ENCODE assay signal across 8 cellular contexts in genomic region chr14:22837059-22837749, GRCh38. TPM values are rescaled to one million over a fixed set of nuclear protein-coding genes. Genes with fewer than 3 reads are reported as not detected.
DNase-seq lines count a peak whose midpoint lies in the region; ATAC-seq, FAIRE-seq and TF ChIP-seq lines count a peak whose summit lies in the region.

No MANE protein-coding gene starts in this region.

- H3K27me3 Mint-ChIP-seq in immature natural killer cell (ENCODE audit: low read depth in 3 of 3), result peaks cover 13 to 30% (median 18%) of the 10 kb centered on the region in 3 donors

- in situ Hi-C loops in GM12878 (cut with MboI), result no loop called here

- DNase-seq in BE2C (no peak), HuH-7 (ENCODE audit: low spot score) (peak; percentile 73), GM12878 (ENCODE audit: low read depth, low spot score) (no peak), immature natural killer cell (no peak), spleen (peak; percentile 83), activated gamma-delta T cell treated with Interleukin-2 at 50 U/mL for 16 hours (no peak), SIG-M5 treated with dmso at 0.1 percent for 504 hours (lab: John Stamatoyannopoulos, UW; ENCODE audit: unreplicated experiment) (no peak), SHP77 treated with DMSO at 0.1 percent for 48 hours (lab: John Stamatoyannopoulos, UW) (no peak)

- H3K9me3 Mint-ChIP-seq in immature natural killer cell, result peaks cover 0 to 3% (median 0%) of the 10 kb centered on the region in 6 donors

- no peak for FAIRE-seq in GM12878 (lab: Jason Lieb, UNC)

- peaks cover 18% of the 10 kb centered on the region for H3K36me3 ChIP-seq in BE2C
- H3K36me3 ChIP-seq in GM12878 (ENCODE audit: control insufficient read depth in 2 of 2, insufficient read depth in 2 of 2, low read length in 1 of 2), result peaks cover 0 to 9% of the 10 kb centered on the region in 2 experiments; a peak in 2 of 4 replicates
- peaks cover 0 to 46% (median 23%) of the 10 kb centered on the region in 6 donors for H3K36me3 ChIP-seq in spleen

- no peak for ATAC-seq in GM12878

- H3K4me1 Mint-ChIP-seq in immature natural killer cell, result peaks cover 5 to 7% of the 10 kb centered on the region in 2 donors

- RAD21 ChIA-PET in GM12878 (lab: Charles Lee; ENCODE audit: unreplicated experiment), result interaction anchor here (1.2 to 2.6 kb wide), 3 partner anchors 11 to 22 kb away, joined by 3 to 10 read pairs (median 5); partner anchors contain the start of gene SLC7A7

- H3K79me2 ChIP-seq in GM12878 (ENCODE audit: control insufficient read depth, insufficient read depth, low read length), result no peaks in the 10 kb centered on the region

- TF ChIP-seq EP300 in GM12878 (IDR thresholded peaks at IDR 0.05; ENCODE audit: borderline replicate concordance in 1 of 2, control insufficient read depth in 1 of 2, low read depth in 2 of 2, low read length in 2 of 2), result no peak

- POLR2A ChIA-PET in GM12878 (lab: Charles Lee), result interaction anchor here (0.9 to 1.2 kb wide), 2 partner anchors 14 to 724 kb away, joined by 4 to 5 read pairs; no protein-coding TSS in a partner anchor

- H2AFZ ChIP-seq in GM12878 (ENCODE audit: control insufficient read depth, low read depth, low read length), result peak overlapping the region; percentile 45

- no peaks in the 10 kb centered on the region for H3K4me1 ChIP-seq in BE2C
- H3K4me1 ChIP-seq in GM12878 (ENCODE audit: control insufficient read depth, insufficient read depth, low read length), result peaks cover 21% of the 10 kb centered on the region
- peaks cover 0 to 80% (median 37%) of the 10 kb centered on the region in 6 donors for H3K4me1 ChIP-seq in spleen

- TF ChIP-seq POLR2A in GM12878 (IDR thresholded peaks at IDR 0.05; ENCODE audit: low read depth, low read length) (no peak), spleen (IDR thresholded peaks at IDR 0.05) (no peak)

- no peaks in the 10 kb centered on the region for H4K20me1 ChIP-seq in GM12878 (ENCODE audit: control insufficient read depth, insufficient read depth)

- SMC1A ChIA-PET in GM12878 (lab: Charles Lee; ENCODE audit: uncharacterized antibody, unreplicated experiment), result interaction anchor here (1.3 to 2.4 kb wide), 2 partner anchors 18 to 43 kb away, joined by 4 to 8 read pairs; no protein-coding TSS in a partner anchor

- TF ChIP-seq CTCF in BE2C (IDR thresholded peaks at IDR 0.05; ENCODE audit: low read depth, low read length) (no peak), GM12878 (IDR thresholded peaks at IDR 0.05 in 2 of 3, conservative IDR thresholded peaks at IDR 0.05 in 1 of 3; ENCODE audit: control insufficient read depth in 2 of 3, extremely low read depth in 1 of 3, insufficient read depth in 1 of 3, low read depth in 3 of 3, low read length in 3 of 3) (no peak), spleen (IDR thresholded peaks at IDR 0.05 in 8 of 11, conservative IDR thresholded peaks at IDR 0.05 in 3 of 11) (no peak)

- peaks cover 17% of the 10 kb centered on the region for H3K27me3 ChIP-seq in BE2C
- no peaks in the 10 kb centered on the region for H3K27me3 ChIP-seq in GM12878 (replicated peaks in 1 of 2; ENCODE audit: control insufficient read depth in 2 of 2, insufficient read depth in 2 of 2, low read length in 1 of 2)
- peaks cover 0 to 25% (median 0%) of the 10 kb centered on the region in 7 donors for H3K27me3 ChIP-seq in spleen (replicated peaks in 1 of 7)

- TF ChIP-seq RAD21 in GM12878 (IDR thresholded peaks at IDR 0.05; ENCODE audit: insufficient read depth, low read depth, low read length), result no peak

- H3K9me3 ChIP-seq in BE2C (no peaks in the 10 kb centered on the region), GM12878 (replicated peaks; ENCODE audit: control insufficient read depth, insufficient read depth, low read length) (no peaks in the 10 kb centered on the region), spleen (no peaks in the 10 kb centered on the region)

- H3K9ac ChIP-seq in GM12878 (ENCODE audit: control insufficient read depth, insufficient read depth, low read length), result no peak overlapping the region

- H3K27ac Mint-ChIP-seq in immature natural killer cell, result peak overlapping the region in 1 of 6 donors; percentile 48

- CTCF ChIA-PET in GM12878 (lab: Yijun Ruan, JAX), result interaction anchor here (2.9 to 3.7 kb wide), 2 partner anchors 14 to 17 kb away, joined by 18 to 25 read pairs; no protein-coding TSS in a partner anchor

- H3K27ac ChIP-seq in GM12878 (ENCODE audit: control insufficient read depth, insufficient read depth) (no peak overlapping the region), spleen (peak overlapping the region; percentile 72 to 92 (median 88))

- H3K4me2 ChIP-seq in GM12878 (ENCODE audit: control insufficient read depth, insufficient read depth), result peak overlapping the region; percentile 44

- no TSS peak for BruUV-seq in GM12878 (replicated peaks; lab: Mats Ljungman, UMichigan)

- 64% methylated on average over 49 of the region's 60 CpGs for WGBS in GM12878 (ENCODE audit: insufficient coverage, insufficient replicate concordance, low lambda C conversion rate, missing lambda C conversion rate)
- 5 to 20% (median 6%) methylated on average over 58 to 60 of the region's 60 CpGs for WGBS in spleen, 5 donors

- H3K36me3 Mint-ChIP-seq in immature natural killer cell, result peaks cover 5 to 21% (median 19%) of the 10 kb centered on the region in 3 donors

- peak overlapping the region; percentile 60 for H3K4me3 ChIP-seq in BE2C (ENCODE audit: low read depth, low read length)
- H3K4me3 ChIP-seq in GM12878, result no peak overlapping the region
- peak overlapping the region; percentile 46 to 79 (median 58) for H3K4me3 ChIP-seq in spleen

- H3K4me3 Mint-ChIP-seq in immature natural killer cell, result peak overlapping the region; percentile 55 to 77 (median 68)

- intact Hi-C loops in GM12878 (cut with micrococcal nuclease; ENCODE audit: unreplicated experiment), result no loop called here
- intact Hi-C loops in spleen (cut with DNase I; ENCODE audit: low total_unique reads), result no loop called here

RNA-seq across cellular contexts. Expression of gene MMP14, which starts 0.8 kb away (rescaled TPM):
- polyA plus RNA-seq in BE2C (2012; ENCODE audit: insufficient read depth, insufficient read length, low read depth), result 1.6 TPM
- total RNA-seq in GM12878 (2013; cell fraction: nucleolus; rRNA removed), result 3.2 and 5.0 TPM in 2 replicates
- total RNA-seq in GM12878 (2014; rRNA removed) (0.38 and 0.85 TPM in 2 replicates), GM12878 (2014; rRNA removed; fragmentation: Illumina TruSeq; extraction: Trizol) (0.28 and 0.31 TPM in 2 replicates), GM12878 (2021) (1.1 and 1.8 TPM in 2 replicates), spleen (100 to 1,000 TPM in 1 of 7 donors, 10 to 100 TPM in 6; 42.6 to 126 (median 65.2) TPM)
- polyA plus RNA-seq in GM12878 (2011; ENCODE audit: low read depth), result 1.2 TPM
- polyA plus RNA-seq in GM12878 (2011; rRNA removed) (0.65 and 0.91 TPM in 2 replicates), GM12878 (2014; fragmentation: Illumina TruSeq; extraction: Trizol) (0.27 and 0.56 TPM in 2 replicates), GM12878 (2014; fragmentation: Nextera tagmentation; extraction: Ambion mirVana) (not detected), GM12878 (2014; rRNA removed) (1.8 and 1.9 TPM in 2 replicates), GM12878 (2016; fragmentation: Nextera tagmentation; extraction: Ambion mirVana) (under 1 TPM; 0.32 to 0.42 TPM), immature natural killer cell (not detected), spleen (10 to 100 TPM in 2 of 3 donors, 1 to 10 TPM in 1; 6.6 to 30.8 (median 15.6) TPM)
- 1.8 and 2.0 TPM in 2 replicates for polyA plus RNA-seq in GM12878 (2011; cell fraction: cytosol; rRNA removed)
- polyA plus RNA-seq in GM12878 (2011; cell fraction: nucleus; rRNA removed), result 7.5 and 8.2 TPM in 2 replicates
- polyA plus RNA-seq in GM12878 (2012), result 0.46 and 0.59 TPM in 2 replicates
- polyA minus RNA-seq in GM12878 (2011; rRNA and poly(A)+ RNA removed), result 0.15 and 0.26 TPM in 2 replicates
- polyA minus RNA-seq in GM12878 (2011; cell fraction: cytosol; rRNA and poly(A)+ RNA removed), result not detected in 2 replicates
- 0.57 and 1.1 TPM in 2 replicates for polyA minus RNA-seq in GM12878 (2011; cell fraction: nucleus; rRNA and poly(A)+ RNA removed)

RNA-seq across cellular contexts. Expression of gene MRPL52, which starts 7.5 kb away (rescaled TPM):
- 324 TPM for polyA plus RNA-seq in BE2C (2012; ENCODE audit: insufficient read depth, insufficient read length, low read depth)
- 21.8 and 22.3 TPM in 2 replicates for total RNA-seq in GM12878 (2013; cell fraction: nucleolus; rRNA removed)
- total RNA-seq in GM12878 (2014; rRNA removed) (102 and 143 TPM in 2 replicates), GM12878 (2014; rRNA removed; fragmentation: Illumina TruSeq; extraction: Trizol) (110 and 135 TPM in 2 replicates), GM12878 (2021) (193 and 208 TPM in 2 replicates), spleen (100 to 1,000 TPM in 1 of 7 donors, 10 to 100 TPM in 6; 55.2 to 111 (median 62.8) TPM)
- 136 TPM for polyA plus RNA-seq in GM12878 (2011; ENCODE audit: low read depth)
- polyA plus RNA-seq in GM12878 (2011; rRNA removed) (62.7 and 86.1 TPM in 2 replicates), GM12878 (2014; fragmentation: Illumina TruSeq; extraction: Trizol) (43.2 and 67.3 TPM in 2 replicates), GM12878 (2014; fragmentation: Nextera tagmentation; extraction: Ambion mirVana) (100 to 1,000 TPM in 1 of 2 experiments, 10 to 100 TPM in 1; 51.7 to 142 TPM), GM12878 (2014; rRNA removed) (172 and 212 TPM in 2 replicates), GM12878 (2016; fragmentation: Nextera tagmentation; extraction: Ambion mirVana) (100 to 1,000 TPM; 530 to 541 TPM), immature natural killer cell (100 to 1,000 TPM in 2 of 3 donors, 10 to 100 TPM in 1; 56.8 to 188 (median 147) TPM), spleen (100 to 1,000 TPM in 2 of 3 donors, 10 to 100 TPM in 1; 88.8 to 138 (median 137) TPM)
- polyA plus RNA-seq in GM12878 (2011; cell fraction: cytosol; rRNA removed), result 51.4 and 58.7 TPM in 2 replicates
- polyA plus RNA-seq in GM12878 (2011; cell fraction: nucleus; rRNA removed), result 32.4 and 47.1 TPM in 2 replicates
- 113 and 144 TPM in 2 replicates for polyA plus RNA-seq in GM12878 (2012)
- polyA minus RNA-seq in GM12878 (2011; rRNA and poly(A)+ RNA removed), result 9.3 and 15.1 TPM in 2 replicates
- 12.3 and 22.1 TPM in 2 replicates for polyA minus RNA-seq in GM12878 (2011; cell fraction: cytosol; rRNA and poly(A)+ RNA removed)
- polyA minus RNA-seq in GM12878 (2011; cell fraction: nucleus; rRNA and poly(A)+ RNA removed), result 7.9 and 18.8 TPM in 2 replicates

RNA-seq across cellular contexts. Expression of gene SLC7A7, which starts 22.0 kb away (rescaled TPM):
- 1.1 TPM for polyA plus RNA-seq in BE2C (2012; ENCODE audit: insufficient read depth, insufficient read length, low read depth)
- total RNA-seq in GM12878 (2013; cell fraction: nucleolus; rRNA removed), result 64.8 and 70.2 TPM in 2 replicates
- total RNA-seq in GM12878 (2014; rRNA removed) (55.6 and 58.5 TPM in 2 replicates), GM12878 (2014; rRNA removed; fragmentation: Illumina TruSeq; extraction: Trizol) (38.5 and 39.7 TPM in 2 replicates), GM12878 (2021) (44.7 and 50.8 TPM in 2 replicates), spleen (100 to 1,000 TPM in 4 of 7 donors, 10 to 100 TPM in 3; 56.4 to 165 (median 112) TPM)
- polyA plus RNA-seq in GM12878 (2011; ENCODE audit: low read depth), result 31.6 TPM
- polyA plus RNA-seq in GM12878 (2011; rRNA removed) (58.6 and 79.2 TPM in 2 replicates), GM12878 (2014; fragmentation: Illumina TruSeq; extraction: Trizol) (64.3 and 65.1 TPM in 2 replicates), GM12878 (2014; fragmentation: Nextera tagmentation; extraction: Ambion mirVana) (10 to 100 TPM; 48.1 to 72.7 TPM), GM12878 (2014; rRNA removed) (53.5 and 60.2 TPM in 2 replicates), GM12878 (2016; fragmentation: Nextera tagmentation; extraction: Ambion mirVana) (10 to 100 TPM; 27.8 to 31.1 TPM), immature natural killer cell (1 to 10 TPM in 2 of 3 donors, under 1 TPM in 1; 0.67 to 5.8 (median 1.1) TPM), spleen (10 to 100 TPM; 34.2 to 46.5 (median 35.3) TPM)
- 81.8 and 100 TPM in 2 replicates for polyA plus RNA-seq in GM12878 (2011; cell fraction: cytosol; rRNA removed)
- 56.1 and 60.0 TPM in 2 replicates for polyA plus RNA-seq in GM12878 (2011; cell fraction: nucleus; rRNA removed)
- polyA plus RNA-seq in GM12878 (2012), result 29.4 and 38.4 TPM in 2 replicates
- 85.9 and 88.4 TPM in 2 replicates for polyA minus RNA-seq in GM12878 (2011; rRNA and poly(A)+ RNA removed)
- 18.2 and 18.3 TPM in 2 replicates for polyA minus RNA-seq in GM12878 (2011; cell fraction: cytosol; rRNA and poly(A)+ RNA removed)
- polyA minus RNA-seq in GM12878 (2011; cell fraction: nucleus; rRNA and poly(A)+ RNA removed), result 15.2 and 20.2 TPM in 2 replicates

RNA-seq across cellular contexts. Expression of gene LRP10, which starts 34.3 kb away (rescaled TPM):
- polyA plus RNA-seq in BE2C (2012; ENCODE audit: insufficient read depth, insufficient read length, low read depth), result 29.7 TPM
- 43.0 and 46.7 TPM in 2 replicates for total RNA-seq in GM12878 (2013; cell fraction: nucleolus; rRNA removed)
- total RNA-seq in GM12878 (2014; rRNA removed), result 16.7 and 17.8 TPM in 2 replicates
- 10.5 and 13.5 TPM in 2 replicates for total RNA-seq in GM12878 (2014; rRNA removed; fragmentation: Illumina TruSeq; extraction: Trizol)
- 51.5 and 56.9 TPM in 2 replicates for total RNA-seq in GM12878 (2021)
- polyA plus RNA-seq in GM12878 (2011; ENCODE audit: low read depth), result 23.9 TPM
- 7.9 and 20.4 TPM in 2 replicates for polyA plus RNA-seq in GM12878 (2011; rRNA removed)
- polyA plus RNA-seq in GM12878 (2011; cell fraction: cytosol; rRNA removed), result 30.1 and 31.1 TPM in 2 replicates
- polyA plus RNA-seq in GM12878 (2011; cell fraction: nucleus; rRNA removed), result 57.3 and 57.9 TPM in 2 replicates
- polyA plus RNA-seq in GM12878 (2012), result 47.1 and 60.2 TPM in 2 replicates
- 8.3 and 24.5 TPM in 2 replicates for polyA plus RNA-seq in GM12878 (2014; fragmentation: Illumina TruSeq; extraction: Trizol)
- 1 to 10 TPM; 3.0 TPM for polyA plus RNA-seq in GM12878 (2014; fragmentation: Nextera tagmentation; extraction: Ambion mirVana)
- 21.4 and 23.0 TPM in 2 replicates for polyA plus RNA-seq in GM12878 (2014; rRNA removed)
- polyA plus RNA-seq in GM12878 (2016; fragmentation: Nextera tagmentation; extraction: Ambion mirVana), result 10 to 100 TPM; 43.8 to 53.7 TPM
- polyA minus RNA-seq in GM12878 (2011; rRNA and poly(A)+ RNA removed), result 43.4 and 68.8 TPM in 2 replicates
- 30.1 and 34.1 TPM in 2 replicates for polyA minus RNA-seq in GM12878 (2011; cell fraction: cytosol; rRNA and poly(A)+ RNA removed)
- polyA minus RNA-seq in GM12878 (2011; cell fraction: nucleus; rRNA and poly(A)+ RNA removed), result 24.3 and 36.3 TPM in 2 replicates
- polyA plus RNA-seq in immature natural killer cell, result 100 to 1,000 TPM in 2 of 3 donors, 10 to 100 TPM in 1; 74.6 to 146 (median 136) TPM
- 100 to 1,000 TPM in 6 of 7 donors, 10 to 100 TPM in 1; 99.6 to 205 (median 110) TPM for total RNA-seq in spleen
- polyA plus RNA-seq in spleen, result 10 to 100 TPM in 1 of 3 donors, 1 to 10 TPM in 2; 7.9 to 22.3 (median 8.9) TPM

RNA-seq across cellular contexts. Expression of gene REM2, which starts 45.8 kb away (rescaled TPM):
- 0.31 TPM for polyA plus RNA-seq in BE2C (2012; ENCODE audit: insufficient read depth, insufficient read length, low read depth)
- total RNA-seq in GM12878 (2013; cell fraction: nucleolus; rRNA removed), result 3.3 and 4.7 TPM in 2 replicates
- total RNA-seq in GM12878 (2014; rRNA removed) (0.87 and 1.2 TPM in 2 replicates), GM12878 (2014; rRNA removed; fragmentation: Illumina TruSeq; extraction: Trizol) (0.27 and 0.37 TPM in 2 replicates), GM12878 (2021) (0.66 and 0.69 TPM in 2 replicates), spleen (1 to 10 TPM; 1.4 to 5.8 (median 3.0) TPM)
- polyA plus RNA-seq in GM12878 (2011; ENCODE audit: low read depth), result 0.84 TPM
- polyA plus RNA-seq in GM12878 (2011; rRNA removed) (0.69 and 1.1 TPM in 2 replicates), GM12878 (2014; fragmentation: Illumina TruSeq; extraction: Trizol) (0.17 and 0.66 TPM in 2 replicates), GM12878 (2014; fragmentation: Nextera tagmentation; extraction: Ambion mirVana) (1 to 10 TPM in 1 of 2 experiments, under 1 TPM in 1; 0.68 to 1.3 TPM), GM12878 (2014; rRNA removed) (1.3 and 1.5 TPM in 2 replicates), GM12878 (2016; fragmentation: Nextera tagmentation; extraction: Ambion mirVana) (1 to 10 TPM in 1 of 2 experiments, under 1 TPM in 1; 0.97 to 1.5 TPM), immature natural killer cell (under 1 TPM; 0.22 to 0.74 (median 0.66) TPM), spleen (1 to 10 TPM; 2.2 to 5.2 (median 3.4) TPM)
- polyA plus RNA-seq in GM12878 (2011; cell fraction: cytosol; rRNA removed), result 0.59 and 0.61 TPM in 2 replicates
- 1.9 and 2.3 TPM in 2 replicates for polyA plus RNA-seq in GM12878 (2011; cell fraction: nucleus; rRNA removed)
- polyA plus RNA-seq in GM12878 (2012), result 0.94 and 1.6 TPM in 2 replicates
- polyA minus RNA-seq in GM12878 (2011; rRNA and poly(A)+ RNA removed), result 0.88 and 1.6 TPM in 2 replicates
- 0.94 TPM in 2 replicates for polyA minus RNA-seq in GM12878 (2011; cell fraction: cytosol; rRNA and poly(A)+ RNA removed)
- polyA minus RNA-seq in GM12878 (2011; cell fraction: nucleus; rRNA and poly(A)+ RNA removed), result 2.4 and 2.8 TPM in 2 replicates

Comparison
In these comparisons a context has a peak if more than half of its experiments do, and no peak if none do; other contexts are left out.
1. DNase-seq: peak in HuH-7 (single experiment) and spleen (single experiment); none in BE2C (single experiment), GM12878 (single experiment), immature natural killer cell (0 of 3), activated gamma-delta T cell treated with Interleukin-2 at 50 U/mL for 16 hours (single experiment), SIG-M5 treated with dmso at 0.1 percent for 504 hours (single experiment) and SHP77 treated with DMSO at 0.1 percent for 48 hours (single experiment).
2. RNA of gene SLC7A7, which starts 22.0 kb away (polyA plus RNA-seq): 27.8 to 100 TPM in GM12878 and 34.2 to 46.5 TPM in spleen; 0.67 to 5.8 TPM in immature natural killer cell; every median in the first group is over 4 times any median in the second.